8 cellular contexts compared by ENCODE assay signal in the genomic region with DNA sequence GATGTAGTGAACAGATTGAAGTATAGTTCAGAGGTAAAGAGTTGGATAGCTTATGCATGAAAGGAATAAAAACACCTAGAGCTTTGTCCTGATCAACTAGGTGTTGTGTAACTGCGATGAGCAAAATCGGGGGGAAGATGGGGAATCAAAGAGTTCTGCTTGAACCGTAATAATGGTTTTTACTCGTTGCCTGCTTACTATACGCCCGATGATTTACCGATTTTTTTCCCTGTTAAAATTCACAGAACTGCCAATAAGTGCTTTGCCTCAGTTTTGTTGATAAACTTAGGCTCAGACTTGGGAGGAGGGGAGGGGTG. TPM values are rescaled to one million over a fixed set of nuclear protein-coding genes. Genes with fewer than 3 reads are reported as not detected.
DNase-seq lines count a peak whose midpoint lies in the region; ATAC-seq, FAIRE-seq and TF ChIP-seq lines count a peak whose summit lies in the region.

No MANE protein-coding gene starts in this region.

- no peak for FAIRE-seq in bronchial epithelial cell (lab: Jason Lieb, UNC)

- H3K27me3 ChIP-seq in HUES6 (ENCODE audit: control insufficient read depth, insufficient read depth, low read length) (no peaks in the 10 kb centered on the region), bronchial epithelial cell (ENCODE audit: control insufficient read depth, insufficient read depth, low read length) (no peaks in the 10 kb centered on the region), mucosa of rectum (ENCODE audit: control insufficient read depth in 2 of 2, insufficient read depth in 2 of 2, low read length in 2 of 2) (no peaks in the 10 kb centered on the region)

- H3K4me3 ChIP-seq in HUES6 (ENCODE audit: low read depth, low read length) = peak overlapping the region; percentile 85
- peak overlapping the region; percentile 47 for H3K4me3 ChIP-seq in bronchial epithelial cell (ENCODE audit: low read depth, low read length)
- peak overlapping the region; percentile 82 to 98 for H3K4me3 ChIP-seq in mucosa of rectum (ENCODE audit: low read length in 2 of 2)

- ATAC-seq in GM19463 (IDR thresholded peaks at IDR 0.05; ENCODE audit: unreplicated experiment) = no peak
- no peak for ATAC-seq in GM18861 (IDR thresholded peaks at IDR 0.05; ENCODE audit: unreplicated experiment)

- CTCF ChIA-PET in HEK293T (lab: Yijun Ruan, JAX) = no interaction called here

- TF ChIP-seq CTCF in 22Rv1 (IDR thresholded peaks at IDR 0.05) = no peak
- no peak for TF ChIP-seq CTCF in bronchial epithelial cell (IDR thresholded peaks at IDR 0.05; ENCODE audit: insufficient read depth, low read length, severe bottlenecking)

- POLR2A ChIA-PET in HEK293T (lab: Yijun Ruan, JAX) = interaction anchor here (0.7 to 1.0 kb wide), 4 partner anchors 9 to 214 kb away, joined by 3 to 5 read pairs (median 4); partner anchors contain the start of gene EIF4A2

- H3K27ac ChIP-seq in 22Rv1 (peak overlapping the region; percentile 63), HUES6 (ENCODE audit: low read depth, low read length) (no peak overlapping the region), mucosa of rectum (ENCODE audit: low read depth in 2 of 2, low read length in 2 of 2) (peak overlapping the region; percentile 59 to 76)

- peaks cover 21% of the 10 kb centered on the region for H3K36me3 ChIP-seq in HUES6 (ENCODE audit: control insufficient read depth, insufficient read depth, low read length)
- H3K36me3 ChIP-seq in bronchial epithelial cell (ENCODE audit: control insufficient read depth, insufficient read depth, low read length) = no peaks in the 10 kb centered on the region
- H3K36me3 ChIP-seq in mucosa of rectum (ENCODE audit: control insufficient read depth in 2 of 2, insufficient read depth in 2 of 2, low read length in 2 of 2) = peaks cover 8 to 16% of the 10 kb centered on the region in 2 donors

- H3K9ac ChIP-seq in HUES6 (ENCODE audit: low read length) (peak overlapping the region; percentile 69), mucosa of rectum (ENCODE audit: low read depth in 1 of 2, low read length in 2 of 2) (peak overlapping the region; percentile 42 to 63)

- H3K4me1 ChIP-seq in HUES6 (ENCODE audit: control insufficient read depth, insufficient read depth, low read length) (peaks cover 11% of the 10 kb centered on the region), mucosa of rectum (ENCODE audit: control insufficient read depth in 2 of 2, insufficient read depth in 2 of 2, low read length in 2 of 2) (peaks cover 23 to 25% of the 10 kb centered on the region in 2 donors)

- H3K9me3 ChIP-seq in HUES6 (ENCODE audit: control insufficient read depth, insufficient read depth, low read depth, low read length) (no peaks in the 10 kb centered on the region), mucosa of rectum (ENCODE audit: control insufficient read depth in 2 of 2, low read length in 2 of 2) (no peaks in the 10 kb centered on the region)

- DNase-seq in bronchial epithelial cell (ENCODE audit: low read depth) (no peak), HEK293T (ENCODE audit: extremely low spot score) (no peak), NCI-H1105 (lab: John Stamatoyannopoulos, UW) (no peak)

TF ChIP-seq in HEK293T, 16 proteins besides CTCF, POLR2A, EP300 and RAD21:
- no peak for TF ChIP-seq ARNT (IDR thresholded peaks at IDR 0.05)
- no peak for TF ChIP-seq ZNF384 (IDR thresholded peaks at IDR 0.05)
- TF ChIP-seq TARDBP (IDR thresholded peaks at IDR 0.05) = no peak
- TF ChIP-seq, protein P1, sequence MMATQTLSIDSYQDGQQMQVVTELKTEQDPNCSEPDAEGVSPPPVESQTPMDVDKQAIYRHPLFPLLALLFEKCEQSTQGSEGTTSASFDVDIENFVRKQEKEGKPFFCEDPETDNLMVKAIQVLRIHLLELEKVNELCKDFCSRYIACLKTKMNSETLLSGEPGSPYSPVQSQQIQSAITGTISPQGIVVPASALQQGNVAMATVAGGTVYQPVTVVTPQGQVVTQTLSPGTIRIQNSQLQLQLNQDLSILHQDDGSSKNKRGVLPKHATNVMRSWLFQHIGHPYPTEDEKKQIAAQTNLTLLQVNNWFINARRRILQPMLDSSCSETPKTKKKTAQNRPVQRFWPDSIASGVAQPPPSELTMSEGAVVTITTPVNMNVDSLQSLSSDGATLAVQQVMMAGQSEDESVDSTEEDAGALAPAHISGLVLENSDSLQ (IDR thresholded peaks at IDR 0.05) = no peak
- no peak for TF ChIP-seq BHLHE40 (IDR thresholded peaks at IDR 0.05; ENCODE audit: borderline replicate concordance)
- TF ChIP-seq LEF1 (IDR thresholded peaks at IDR 0.05; ENCODE audit: borderline replicate concordance) = no peak
- no peak for TF ChIP-seq FOXM1 (IDR thresholded peaks at IDR 0.05; ENCODE audit: borderline replicate concordance)
- TF ChIP-seq HDGF (IDR thresholded peaks at IDR 0.05; ENCODE audit: borderline replicate concordance) = no peak
- no peak for TF ChIP-seq L3MBTL2 (conservative IDR thresholded peaks at IDR 0.05)
- TF ChIP-seq FOXA1 (IDR thresholded peaks at IDR 0.05) = no peak
- no peak for TF ChIP-seq NFRKB (IDR thresholded peaks at IDR 0.05)
- TF ChIP-seq FOXK2 (IDR thresholded peaks at IDR 0.05) = no peak
- no peak for TF ChIP-seq ELF4 (IDR thresholded peaks at IDR 0.05)
- no peak for TF ChIP-seq CTBP1 (IDR thresholded peaks at IDR 0.05; ENCODE audit: borderline replicate concordance)
- no peak for TF ChIP-seq SUZ12 (IDR thresholded peaks at IDR 0.05)
- TF ChIP-seq SP1 (IDR thresholded peaks at IDR 0.05) = no peak
TF ChIP-seq in HEK293T: peak in this region for 0.

RNA-seq across cellular contexts. Expression of gene DNAJB11, which starts 0.8 kb away (rescaled TPM):
- total RNA-seq in bronchial epithelial cell = 66.6 and 94.5 TPM in 2 replicates

RNA-seq across cellular contexts. Expression of gene TBCCD1, which starts 2.6 kb away (rescaled TPM):
- 13.7 and 14.7 TPM in 2 replicates for total RNA-seq in bronchial epithelial cell

RNA-seq across cellular contexts. Expression of gene CRYGS, which starts 25.6 kb away (rescaled TPM):
- 0.79 and 1.7 TPM in 2 replicates for total RNA-seq in bronchial epithelial cell

RNA-seq across cellular contexts. Expression of gene AHSG, which starts 43.1 kb away (rescaled TPM):
- total RNA-seq in bronchial epithelial cell = 0.13 TPM in 1 of 2 replicates, not detected in the other
